9 cellular contexts compared by ENCODE assay signal in genomic region chr5:76867827-76868693, GRCh38. TPM values are rescaled to one million over a fixed set of nuclear protein-coding genes. Genes with fewer than 3 reads are reported as not detected.
A peak's percentile ranks its signal among the peaks of the same experiment; 100 is the strongest.
DNase-seq lines count a peak whose midpoint lies in the region; ATAC-seq and TF ChIP-seq lines count a peak whose summit lies in the region.
"Had no signal": no experiment of that assay in that cellular context is flagged by ENCODE, and none has a peak within 500 bp of the region (broad histone marks: within the 10 kb centered on the region; RNA-seq: fewer than 3 reads in every experiment).

No MANE protein-coding gene starts in this region.

- peaks cover 3% of the 10 kb centered on the region for H3K4me1 Mint-ChIP-seq in activated B cell treated with CpG ODN at 0.5 μM for 24 hours

- H3K27ac Mint-ChIP-seq in activated B cell treated with CpG ODN at 0.5 μM for 24 hours: no peak overlapping the region
- H3K27ac Mint-ChIP-seq: T-helper 1 cell treated with Interleukin-12 subunit alpha and Interleukin-12 subunit beta and Interleukin-4 antibody, amounts not matched to agents 30 μg/mL and 1 μg/mL, for 36 hours had no signal

- H3K27me3 Mint-ChIP-seq in activated B cell treated with CpG ODN at 0.5 μM for 24 hours: no peaks in the 10 kb centered on the region

- in situ Hi-C loops in Caki2 (cut with HindIII; ENCODE audit: low pct_unique_long_range_greater_than_20kb, low sequenced_read_pairs): no loop called here

- no peaks in the 10 kb centered on the region for H3K36me3 Mint-ChIP-seq in activated B cell treated with CpG ODN at 0.5 μM for 24 hours (ENCODE audit: low read depth)

- peak; percentile 60 for DNase-seq in Caki2 (ENCODE audit: low read depth)
- DNase-seq in NCI-H226: peak; percentile 20
- DNase-seq in activated B cell treated with CpG ODN at 0.5 μM for 24 hours: peak; percentile 17
- DNase-seq in caudate nucleus (lab: John Stamatoyannopoulos, UW): peak in 44 of 61 donors; percentile 1 to 74 (median 22)
- DNase-seq in left lobe of liver (ENCODE audit: low spot score): peak; percentile 69
- peak; percentile 42 to 50 for DNase-seq in stimulated activated CD4-positive, alpha-beta T cell treated with anti-CD3 and anti-CD28 coated beads, Interleukin-4, amount 100 ng/mL, for 4 hours

- POLR2A ChIA-PET in activated B cell treated with CpG ODN at 0.5 μM for 24 hours (lab: Charles Lee): interaction anchor here (0.7 kb wide), 1 partner anchor 763 kb away, joined by 4 read pairs; no protein-coding TSS in a partner anchor

- no peak for TF ChIP-seq CTCF in activated B cell treated with CpG ODN at 0.5 μM for 24 hours (IDR thresholded peaks at IDR 0.05)

- H3K9me3 Mint-ChIP-seq in activated B cell treated with CpG ODN at 0.5 μM for 24 hours: no peaks in the 10 kb centered on the region
- H3K9me3 Mint-ChIP-seq: T-helper 1 cell treated with Interleukin-12 subunit alpha and Interleukin-12 subunit beta and Interleukin-4 antibody, amounts not matched to agents 30 μg/mL and 1 μg/mL, for 36 hours had no signal

- H3K4me3 Mint-ChIP-seq in activated B cell treated with CpG ODN at 0.5 μM for 24 hours: no peak overlapping the region
- H3K4me3 Mint-ChIP-seq: T-helper 1 cell treated with Interleukin-12 subunit alpha and Interleukin-12 subunit beta and Interleukin-4 antibody, amounts not matched to agents 30 μg/mL and 1 μg/mL, for 36 hours had no signal

- CTCF ChIA-PET in activated B cell treated with CpG ODN at 0.5 μM for 24 hours (lab: Charles Lee): interaction anchor here (0.9 to 1.9 kb wide), 4 partner anchors 108 to 624 kb away, joined by 3 to 8 read pairs (median 3); partner anchors contain the start of gene WDR41

- intact Hi-C loops in activated B cell treated with CpG ODN at 0.5 μM for 24 hours (cut with micrococcal nuclease): loop anchor here (1.0 to 10.0 kb wide), 9 partner anchors 148 to 1401 kb away; no protein-coding TSS in a partner anchor

- no peak overlapping the region for H3K27ac ChIP-seq in caudate nucleus (ENCODE audit: low read depth, low read length)

- peak; percentile 40 for ATAC-seq in HG02610 (IDR thresholded peaks at IDR 0.05; ENCODE audit: unreplicated experiment)
- peak; percentile 90 for ATAC-seq in activated B cell treated with CpG ODN at 0.5 μM for 24 hours (ENCODE audit: low read depth)
- peak; percentile 99 for ATAC-seq in left lobe of liver
- ATAC-seq in GM18909 (IDR thresholded peaks at IDR 0.05; ENCODE audit: poor library complexity, unreplicated experiment): no peak

RNA-seq across cellular contexts. Expression of gene S100Z, which starts 18.2 kb away (rescaled TPM):
- total RNA-seq in Caki2 (2014; rRNA removed; shearing (Covaris generic); ENCODE audit: low replicate concordance): not detected in 2 replicates
- total RNA-seq in activated B cell treated with CpG ODN at 0.5 μM for 24 hours (0.61 TPM in 1 of 2 replicates, not detected in the other), left lobe of liver (not detected)

RNA-seq across cellular contexts. Expression of gene F2RL1, which starts 49.2 kb away (rescaled TPM):
- total RNA-seq in Caki2 (2014; rRNA removed; shearing (Covaris generic); ENCODE audit: low replicate concordance): 10.7 and 11.9 TPM in 2 replicates
- total RNA-seq in activated B cell treated with CpG ODN at 0.5 μM for 24 hours: 0.07 and 0.22 TPM in 2 replicates
- 7.0 TPM for total RNA-seq in left lobe of liver

Comparison
In these comparisons a context has a peak if more than half of its experiments do, and no peak if none do; other contexts are left out.
1. DNase-seq: peak in every context shown above with its lines; median percentile 69 in left lobe of liver; 60 in Caki2; 46 in stimulated activated CD4-positive, alpha-beta T cell treated with anti-CD3 and anti-CD28 coated beads, Interleukin-4, amount 100 ng/mL, for 4 hours; 22 in caudate nucleus; 20 in NCI-H226; 17 in activated B cell treated with CpG ODN at 0.5 μM for 24 hours.